32 cellular contexts compared by ENCODE assay signal in the genomic region with DNA sequence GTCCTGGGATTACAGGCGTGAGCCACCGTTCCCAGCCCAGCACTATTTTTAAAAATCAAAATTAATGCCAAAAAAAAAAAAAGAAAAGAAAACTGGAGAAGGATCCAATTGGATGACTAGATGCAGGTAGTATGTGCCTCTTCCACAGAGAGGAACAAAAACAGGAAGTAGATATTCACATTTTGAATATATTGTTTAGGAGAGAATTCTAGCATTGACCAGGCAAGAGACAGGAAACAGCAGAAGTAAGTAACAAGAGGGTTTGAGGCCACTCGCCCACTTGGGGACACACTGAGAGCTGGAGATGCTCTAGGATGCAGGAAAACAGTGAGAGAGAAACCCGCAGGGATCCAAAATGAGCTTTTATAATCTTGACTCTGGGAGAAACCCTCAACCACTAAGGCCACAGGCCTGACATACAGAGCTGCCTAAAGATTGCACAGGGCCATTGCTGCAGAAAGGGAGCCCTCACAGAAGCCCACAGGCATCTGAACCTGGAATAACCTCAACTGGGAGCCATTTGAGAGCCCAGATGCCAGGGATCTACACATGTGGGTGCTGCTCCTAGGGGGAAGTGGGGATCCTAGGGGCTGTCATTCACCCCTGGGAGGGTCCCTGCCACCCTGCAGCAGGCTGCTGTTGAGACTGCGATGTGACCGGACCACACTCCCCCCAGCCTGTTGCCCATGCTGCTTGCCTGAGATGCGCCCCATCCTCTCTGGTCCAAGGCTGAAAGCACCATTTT. TPM values are rescaled to one million over a fixed set of nuclear protein-coding genes. Genes with fewer than 3 reads are reported as not detected.
"Had no signal": no experiment of that assay in that cellular context is flagged by ENCODE, and none has a peak within 500 bp of the region (broad histone marks: within the 10 kb centered on the region; RNA-seq: fewer than 3 reads in every experiment).

No MANE protein-coding gene starts in this region.

- H3K36me3 ChIP-seq: adrenal gland, Peyer's patch had no signal

- DNase-seq: activated CD4-positive, alpha-beta memory T cell treated with anti-CD3 and anti-CD28 coated beads, Interleukin-2, amount 10 ng/mL, durations not matched to agents 7 days and 5 days; activated CD4-positive, alpha-beta T cell treated with anti-CD3 and anti-CD28 coated beads, Interleukin-2, amount 10 ng/mL, durations not matched to agents 24 days and 14 days; activated naive CD4-positive, alpha-beta T cell treated with anti-CD3 and anti-CD28 coated beads, Interleukin-2, amount 50 U/mL, for 16 hours; activated naive CD8-positive, alpha-beta T cell treated with anti-CD3 and anti-CD28 coated beads, Interleukin-2, amount 10 ng/mL, durations not matched to agents 7 days and 5 days; activated T-cell treated with anti-CD3 and anti-CD28 coated beads for 4 hours; activated T-cell treated with anti-CD3 and anti-CD28 coated beads, Interleukin-2, amount 50 U/mL, for 72 hours; adrenal gland; anterior cingulate cortex; cerebellar nuclear complex; Kasumi-1; NCI-H1105; NCI-H1436; NCI-H1694 treated with DMSO at 0.1 percent for 48 hours; NCI-H2029 treated with DMSO at 0.1 percent for 48 hours; NCI-H345; NCI-H510A; NCI-H526 treated with DMSO at 0.1 percent for 48 hours; NCI-H82; NK-92 treated with Interleukin-12 subunit alpha and Interleukin-12 subunit beta, amount 100 ng/mL, for 24 hours; OCI-M1; Peyer's patch; Right ventricle myocardium superior; T-cell; T-helper 2 cell; T1000 had no signal

- H3K36me3 Mint-ChIP-seq: activated naive CD8-positive, alpha-beta T cell treated with anti-CD3 and anti-CD28 coated beads, Interleukin-2, amount 10 ng/mL, durations not matched to agents 7 days and 5 days; T-cell had no signal

- H3K9me3 ChIP-seq: adrenal gland, Peyer's patch had no signal

- H3K27ac ChIP-seq: adrenal gland, Peyer's patch, RWPE1 had no signal

- H3K9me3 Mint-ChIP-seq: activated CD4-positive, alpha-beta memory T cell treated with anti-CD3 and anti-CD28 coated beads, Interleukin-2, amount 10 ng/mL, durations not matched to agents 7 days and 5 days; activated CD4-positive, alpha-beta T cell treated with anti-CD3 and anti-CD28 coated beads, Interleukin-2, amount 10 ng/mL, durations not matched to agents 24 days and 14 days; activated naive CD8-positive, alpha-beta T cell treated with anti-CD3 and anti-CD28 coated beads, Interleukin-2, amount 10 ng/mL, durations not matched to agents 7 days and 5 days; activated T-cell treated with anti-CD3 and anti-CD28 coated beads, Interleukin-2, amount 50 U/mL, for 72 hours had no signal

- ATAC-seq: activated CD4-positive, CD25-positive, alpha-beta regulatory T cell treated with anti-CD3 and anti-CD28 coated beads, Interleukin-2, amount 50 U/mL, for 24 hours; activated T-cell treated with anti-CD3 and anti-CD28 coated beads, Interleukin-2, amount 50 U/mL, for 72 hours; K562; T-cell had no signal

- H3K4me3 Mint-ChIP-seq: activated CD4-positive, alpha-beta memory T cell treated with anti-CD3 and anti-CD28 coated beads, Interleukin-2, amount 10 ng/mL, durations not matched to agents 7 days and 5 days; activated CD4-positive, alpha-beta T cell treated with anti-CD3 and anti-CD28 coated beads, Interleukin-2, amount 10 ng/mL, durations not matched to agents 24 days and 14 days; activated naive CD8-positive, alpha-beta T cell treated with anti-CD3 and anti-CD28 coated beads, Interleukin-2, amount 10 ng/mL, durations not matched to agents 7 days and 5 days; activated T-cell treated with anti-CD3 and anti-CD28 coated beads, Interleukin-2, amount 50 U/mL, for 72 hours; T-cell had no signal

- H3K27me3 ChIP-seq: adrenal gland, Peyer's patch had no signal

- H3K4me3 ChIP-seq: adrenal gland, K562, Peyer's patch had no signal

- H3K27ac Mint-ChIP-seq: activated CD4-positive, alpha-beta memory T cell treated with anti-CD3 and anti-CD28 coated beads, Interleukin-2, amount 10 ng/mL, durations not matched to agents 7 days and 5 days; activated CD4-positive, alpha-beta T cell treated with anti-CD3 and anti-CD28 coated beads, Interleukin-2, amount 10 ng/mL, durations not matched to agents 24 days and 14 days; activated naive CD8-positive, alpha-beta T cell treated with anti-CD3 and anti-CD28 coated beads, Interleukin-2, amount 10 ng/mL, durations not matched to agents 7 days and 5 days; activated T-cell treated with anti-CD3 and anti-CD28 coated beads, Interleukin-2, amount 50 U/mL, for 72 hours; T-cell had no signal

- H3K4me1 ChIP-seq: adrenal gland, Peyer's patch had no signal

- FAIRE-seq: colon, K562 had no signal

RNA-seq across cellular contexts. Expression of a gene that starts 28.2 kb away (rescaled TPM):
- total RNA-seq: activated CD4-positive, alpha-beta memory T cell treated with anti-CD3 and anti-CD28 coated beads, Interleukin-2, amount 10 ng/mL, durations not matched to agents 7 days and 5 days; activated CD8-positive, alpha-beta memory T cell treated with anti-CD3 and anti-CD28 coated beads for 36 hours; activated naive CD8-positive, alpha-beta T cell treated with anti-CD3 and anti-CD28 coated beads, Interleukin-2, amount 10 ng/mL, durations not matched to agents 7 days and 5 days; activated T-cell treated with anti-CD3 and anti-CD28 coated beads, Interleukin-2, amount 50 U/mL, for 72 hours; adrenal gland; cardiac septum; Peyer's patch; Right ventricle myocardium superior; SK-MEL-5 had no signal
- polyA plus RNA-seq: adrenal gland had no signal

RNA-seq across cellular contexts. Expression of a gene that starts 51.8 kb away (rescaled TPM):
- total RNA-seq: activated CD4-positive, alpha-beta memory T cell treated with anti-CD3 and anti-CD28 coated beads, Interleukin-2, amount 10 ng/mL, durations not matched to agents 7 days and 5 days; activated CD4-positive, alpha-beta T cell treated with anti-CD3 and anti-CD28 coated beads, Interleukin-2, amount 10 ng/mL, durations not matched to agents 24 days and 14 days; activated CD8-positive, alpha-beta memory T cell treated with anti-CD3 and anti-CD28 coated beads for 36 hours; activated naive CD8-positive, alpha-beta T cell treated with anti-CD3 and anti-CD28 coated beads, Interleukin-2, amount 10 ng/mL, durations not matched to agents 7 days and 5 days; activated T-cell treated with anti-CD3 and anti-CD28 coated beads, Interleukin-2, amount 50 U/mL, for 72 hours; adrenal gland; cardiac septum; K562; Peyer's patch; Right ventricle myocardium superior; SK-MEL-5; T-cell had no signal
- polyA plus RNA-seq: adrenal gland, K562 had no signal

RNA-seq across cellular contexts. Expression of a gene that starts 53.3 kb away (rescaled TPM):
- total RNA-seq: activated CD4-positive, alpha-beta memory T cell treated with anti-CD3 and anti-CD28 coated beads, Interleukin-2, amount 10 ng/mL, durations not matched to agents 7 days and 5 days; activated CD4-positive, alpha-beta T cell treated with anti-CD3 and anti-CD28 coated beads, Interleukin-2, amount 10 ng/mL, durations not matched to agents 24 days and 14 days; activated CD8-positive, alpha-beta memory T cell treated with anti-CD3 and anti-CD28 coated beads for 36 hours; activated naive CD8-positive, alpha-beta T cell treated with anti-CD3 and anti-CD28 coated beads, Interleukin-2, amount 10 ng/mL, durations not matched to agents 7 days and 5 days; activated T-cell treated with anti-CD3 and anti-CD28 coated beads, Interleukin-2, amount 50 U/mL, for 72 hours; adrenal gland; cardiac septum; K562; Peyer's patch; Right ventricle myocardium superior; SK-MEL-5; T-cell had no signal
- polyA plus RNA-seq: adrenal gland, K562 had no signal
